In genomic region chr15:60744826-60745225, GRCh38 we compare ENCODE assay signal across 17 cellular contexts.
DNase-seq lines count a peak whose midpoint lies in the region; ATAC-seq and TF ChIP-seq lines count a peak whose summit lies in the region.
"Had no signal": no experiment of that assay in that cellular context is flagged by ENCODE, and none has a peak within 500 bp of the region (broad histone marks: within the 10 kb centered on the region; RNA-seq: fewer than 3 reads in every experiment).

No MANE protein-coding gene starts in this region.

- H3K4me1 ChIP-seq in heart left ventricle (peaks cover 0 to 10% (median 0%) of the 10 kb centered on the region in 12 donors), upper lobe of left lung (peaks cover 0 to 9% (median 2%) of the 10 kb centered on the region in 4 donors)

- TF ChIP-seq POLR2A in heart left ventricle (IDR thresholded peaks at IDR 0.05) (no peak), upper lobe of left lung (IDR thresholded peaks at IDR 0.05) (no peak)

- H3K27me3 Mint-ChIP-seq in osteocyte (ENCODE audit: unreplicated experiment): no peaks in the 10 kb centered on the region
- H3K27me3 Mint-ChIP-seq: natural killer cell treated with Interleukin-12 subunit alpha and Interleukin-12 subunit beta and Interleukin-15 and Interleukin-18, amount 100 ng/mL, for 72 hours had no signal

- TF ChIP-seq CTCF in heart left ventricle (IDR thresholded peaks at IDR 0.05) (no peak), osteocyte (IDR thresholded peaks at IDR 0.05) (no peak), upper lobe of left lung (IDR thresholded peaks at IDR 0.05) (no peak)

- H3K9me3 ChIP-seq in heart left ventricle (no peaks in the 10 kb centered on the region), upper lobe of left lung (no peaks in the 10 kb centered on the region)
- H3K9me3 ChIP-seq: SJCRH30 had no signal

- intact Hi-C loops in heart left ventricle (cut with DNase I): loop anchor here in 1 of 10 donors (5.0 kb wide), 1 partner anchor 153 kb away; no protein-coding TSS in a partner anchor

- H3K4me3 ChIP-seq in heart left ventricle: peak overlapping the region in 4 of 12 donors; percentile 13 to 34 (median 21)
- H3K4me3 ChIP-seq in upper lobe of left lung: no peak overlapping the region
- H3K4me3 ChIP-seq: SJCRH30 had no signal

- peaks cover 2% of the 10 kb centered on the region for H3K36me3 Mint-ChIP-seq in osteocyte (ENCODE audit: unreplicated experiment)
- H3K36me3 Mint-ChIP-seq: natural killer cell treated with Interleukin-12 subunit alpha and Interleukin-12 subunit beta and Interleukin-15 and Interleukin-18, amount 100 ng/mL, for 72 hours had no signal

- H3K27ac ChIP-seq in heart left ventricle (peak overlapping the region; percentile 21 to 90 (median 58)), upper lobe of left lung (peak overlapping the region in 1 of 4 donors; percentile 17)
- H3K27ac ChIP-seq: SJCRH30 had no signal

- H3K27me3 ChIP-seq in heart left ventricle (no peaks in the 10 kb centered on the region), upper lobe of left lung (no peaks in the 10 kb centered on the region)
- H3K27me3 ChIP-seq: SJCRH30 had no signal

- no peaks in the 10 kb centered on the region for H3K9me3 Mint-ChIP-seq in osteocyte (ENCODE audit: unreplicated experiment)
- H3K9me3 Mint-ChIP-seq: natural killer cell treated with Interleukin-12 subunit alpha and Interleukin-12 subunit beta and Interleukin-15 and Interleukin-18, amount 100 ng/mL, for 72 hours had no signal

- DNase-seq in anterior cingulate cortex (lab: John Stamatoyannopoulos, UW) (peak in 52 of 58 donors; percentile 4 to 78 (median 44)), heart left ventricle (peak; percentile 30 to 76 (median 64)), osteocyte (ENCODE audit: extremely low spot score, unreplicated experiment) (no peak), upper lobe of left lung (no peak), NOMO-1 (lab: John Stamatoyannopoulos, UW; ENCODE audit: unreplicated experiment in 2 of 2) (no peak), D341Med (ENCODE audit: low spot score) (no peak), HUDEP-2 (lab: John Stamatoyannopoulos, UW; ENCODE audit: unreplicated experiment in 76 of 76) (no peak), HuH-7.5 (ENCODE audit: low spot score) (no peak)
- DNase-seq: activated effector memory CD4-positive, alpha-beta T cell treated with anti-CD3 and anti-CD28 coated beads, Interleukin-2, amount 50 U/mL, for 16 hours; AML-193; GF-D8; mammary epithelial cell; NCI-H1930; NCI-H510A treated with DMSO at 0.1 percent for 48 hours; stimulated activated CD4-positive, alpha-beta T cell treated with anti-CD3 and anti-CD28 coated beads, Interleukin-2, amount 100 ng/mL, for 24 hours had no signal

- no peak overlapping the region for H3K4me3 Mint-ChIP-seq in osteocyte (ENCODE audit: unreplicated experiment)
- H3K4me3 Mint-ChIP-seq: natural killer cell treated with Interleukin-12 subunit alpha and Interleukin-12 subunit beta and Interleukin-15 and Interleukin-18, amount 100 ng/mL, for 72 hours had no signal

- H3K36me3 ChIP-seq in heart left ventricle: no peaks in the 10 kb centered on the region
- no peaks in the 10 kb centered on the region for H3K36me3 ChIP-seq in upper lobe of left lung
- H3K36me3 ChIP-seq: SJCRH30 had no signal

- ATAC-seq in heart left ventricle (peak; percentile 42 to 82 (median 73)), upper lobe of left lung (ENCODE audit: low FRiP score in 2 of 2) (peak; percentile 13 to 88)
- ATAC-seq: natural killer cell treated with Interleukin-12 subunit alpha and Interleukin-12 subunit beta and Interleukin-15 and Interleukin-18, amount 100 ng/mL, for 72 hours had no signal

- WGBS in heart left ventricle, 4 donors: 77 to 85% (median 82%) methylated on average over 7 to 9 of the region's 9 CpGs
- 73 to 75% methylated on average over 9 of the region's 9 CpGs for WGBS in upper lobe of left lung, 2 donors

- H3K4me1 Mint-ChIP-seq in osteocyte (ENCODE audit: unreplicated experiment): peaks cover 39% of the 10 kb centered on the region

- peak overlapping the region; percentile 93 for H3K27ac Mint-ChIP-seq in osteocyte (ENCODE audit: unreplicated experiment)

- no peak for TF ChIP-seq EP300 in upper lobe of left lung (IDR thresholded peaks at IDR 0.05)

Comparison
In these comparisons a context has a peak if more than half of its experiments do, and no peak if none do; other contexts are left out.
1. DNase-seq: peak in anterior cingulate cortex (52 of 58) and heart left ventricle (5 of 5); none in osteocyte (single experiment), upper lobe of left lung (0 of 2), NOMO-1 (0 of 2), D341Med (single experiment), HUDEP-2 (0 of 76) and HuH-7.5 (single experiment).